24 cellular contexts compared by ENCODE assay signal in the genomic region with DNA sequence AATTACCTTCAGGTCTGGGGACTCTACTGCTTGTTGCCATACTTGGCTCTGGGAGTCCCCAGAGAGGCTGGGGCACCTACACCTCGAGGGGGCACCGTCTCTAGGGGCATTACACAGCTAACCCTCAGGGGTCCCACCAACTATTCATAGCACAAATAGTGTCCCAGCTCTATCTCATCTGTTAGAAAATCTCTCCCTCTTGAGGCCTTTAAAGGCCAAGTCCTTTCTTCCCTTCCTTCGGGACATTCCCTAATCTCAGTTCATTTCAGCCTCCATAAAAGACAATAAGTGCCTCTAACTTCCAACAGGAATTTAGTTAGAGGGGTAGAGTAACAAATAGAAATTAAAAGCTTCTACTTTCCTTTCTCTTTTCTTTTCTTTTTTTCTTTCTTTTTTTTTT. TPM values are rescaled to one million over a fixed set of nuclear protein-coding genes. Genes with fewer than 3 reads are reported as not detected.
"Had no signal": no experiment of that assay in that cellular context is flagged by ENCODE, and none has a peak within 500 bp of the region (broad histone marks: within the 10 kb centered on the region; RNA-seq: fewer than 3 reads in every experiment).

No MANE protein-coding gene starts in this region.

- H3K4me3 ChIP-seq: esophagus muscularis mucosa, lower lobe of right lung, uterus had no signal

- H3K79me2 ChIP-seq: parathyroid adenoma had no signal

- DNase-seq: activated CD4-positive, alpha-beta T cell treated with anti-CD3 and anti-CD28 coated beads, Interleukin-2, amount 50 U/mL, for 4 hours; activated CD8-positive, alpha-beta memory T cell treated with anti-CD3 and anti-CD28 coated beads for 24 hours; activated CD8-positive, alpha-beta memory T cell treated with anti-CD3 and anti-CD28 coated beads, Interleukin-2, amount 50 U/mL, for 48 hours; activated naive CD4-positive, alpha-beta T cell; activated T-cell treated with anti-CD3 and anti-CD28 coated beads, Interleukin-2, amount 50 U/mL, for 4 hours; effector CD4-positive, alpha-beta T cell; left colon; lower lobe of right lung; naive B cell; nucleus accumbens; small intestine; stimulated activated CD4-positive, alpha-beta T cell treated with anti-CD3 and anti-CD28 coated beads, Interleukin-2, amount 100 ng/mL, for 24 hours; stimulated activated naive CD8-positive, alpha-beta T cell treated with anti-CD3 and anti-CD28 coated beads, Interleukin-15, amount 100 ng/mL, for 72 hours; T-cell; trophoblast cell; uterus had no signal

- H3K27ac ChIP-seq: lower lobe of right lung, parathyroid adenoma, uterus had no signal

- H3K36me3 ChIP-seq: esophagus muscularis mucosa, lower lobe of right lung, uterus had no signal

- H3K4me1 ChIP-seq: lower lobe of right lung, parathyroid adenoma, uterus had no signal

- H3K9me3 ChIP-seq: esophagus muscularis mucosa, lower lobe of right lung, uterus had no signal

- ATAC-seq: activated T-cell treated with anti-CD3 and anti-CD28 coated beads, Interleukin-2, amount 50 U/mL, for 4 hours; left colon; lower lobe of right lung; sciatic nerve; stimulated activated effector memory CD8-positive, alpha-beta T cell treated with anti-CD3 and anti-CD28 coated beads, Interleukin-12 subunit alpha, Interleukin-12 subunit beta, amount 100 ng/mL, for 72 hours; stimulated activated naive CD8-positive, alpha-beta T cell treated with anti-CD3 and anti-CD28 coated beads, Interleukin-15, amount 100 ng/mL, for 72 hours; T-cell had no signal

- FAIRE-seq: bronchial epithelial cell, frontal cortex, islet of Langerhans, small intestine had no signal

- H3K27me3 ChIP-seq: esophagus muscularis mucosa, uterus had no signal

- H3K9ac ChIP-seq: parathyroid adenoma had no signal

- H2AFZ ChIP-seq: parathyroid adenoma had no signal

RNA-seq across cellular contexts. Expression of gene SORBS2, which starts 55.8 kb away (rescaled TPM):
- total RNA-seq: activated T-helper 2 cell treated with anti-CD3 and anti-CD28 coated beads, Interferon-gamma antibody, Interleukin-2, Interleukin-4, amounts not matched to agents 10 μg/mL and 5 μg/mL and 100 μg/mL, durations not matched to agents 14 hours and 24 hours and 36 hours had no signal
